12 cellular contexts compared by ENCODE assay signal in the genomic region with DNA sequence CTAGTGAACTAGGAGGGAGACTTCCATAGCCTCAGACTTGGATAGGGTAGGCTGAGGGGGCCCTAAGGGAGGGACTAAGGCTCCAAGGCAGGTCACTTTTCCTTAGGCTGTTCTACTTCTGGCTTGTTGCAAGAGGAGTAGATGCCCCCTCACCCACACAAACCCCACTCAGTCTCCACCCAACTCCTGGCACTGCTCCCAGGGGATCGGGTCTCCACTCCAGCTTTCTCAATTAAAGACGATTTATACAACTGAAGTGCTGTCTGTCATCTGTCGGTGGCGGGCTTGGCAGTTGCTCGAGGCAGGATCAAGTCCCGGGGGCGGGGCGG. TPM values are rescaled to one million over a fixed set of nuclear protein-coding genes. Genes with fewer than 3 reads are reported as not detected.
DNase-seq lines count a peak whose midpoint lies in the region; ATAC-seq and TF ChIP-seq lines count a peak whose summit lies in the region.
"Had no signal": no experiment of that assay in that cellular context is flagged by ENCODE, and none has a peak within 500 bp of the region (broad histone marks: within the 10 kb centered on the region; RNA-seq: fewer than 3 reads in every experiment).

No MANE protein-coding gene starts in this region.

- H3K36me3 Mint-ChIP-seq in CD4-positive, alpha-beta memory T cell: peaks cover 0 to 13% of the 10 kb centered on the region in 2 donors
- peaks cover 5% of the 10 kb centered on the region for H3K36me3 Mint-ChIP-seq in nephron (ENCODE audit: low read depth)

- H3K27ac ChIP-seq in CD4-positive, alpha-beta memory T cell (ENCODE audit: low read depth, low read length): no peak overlapping the region
- H3K27ac ChIP-seq in body of pancreas: peak overlapping the region; percentile 33 to 75 (median 51)

- H3K27ac Mint-ChIP-seq in CD4-positive, alpha-beta memory T cell: no peak overlapping the region
- peak overlapping the region; percentile 66 to 86 (median 85) for H3K27ac Mint-ChIP-seq in nephron
- H3K27ac Mint-ChIP-seq: activated CD4-positive, alpha-beta memory T cell treated with anti-CD3 and anti-CD28 coated beads for 36 hours had no signal

- no peaks in the 10 kb centered on the region for H3K36me3 ChIP-seq in CD4-positive, alpha-beta memory T cell (ENCODE audit: insufficient read depth, low read length)
- H3K36me3 ChIP-seq in body of pancreas (replicated peaks in 1 of 2; ENCODE audit: insufficient read depth in 1 of 2, low read depth in 2 of 2): no peaks in the 10 kb centered on the region

- no peak overlapping the region for H3K4me3 ChIP-seq in CD4-positive, alpha-beta memory T cell (ENCODE audit: low read length in 2 of 2)
- no peak overlapping the region for H3K4me3 ChIP-seq in body of pancreas

- no peaks in the 10 kb centered on the region for H3K9me3 ChIP-seq in CD4-positive, alpha-beta memory T cell (ENCODE audit: control insufficient read depth in 1 of 2, low read length in 2 of 2)
- no peaks in the 10 kb centered on the region for H3K9me3 ChIP-seq in body of pancreas

- H3K27me3 Mint-ChIP-seq in CD4-positive, alpha-beta memory T cell: peaks cover 39 to 58% of the 10 kb centered on the region in 2 donors
- peaks cover 4% of the 10 kb centered on the region for H3K27me3 Mint-ChIP-seq in nephron (ENCODE audit: low read depth)

- CTCF ChIA-PET in CD4-positive, alpha-beta memory T cell (lab: Charles Lee; ENCODE audit: partially characterized antibody): interaction anchor here (1.0 to 1.5 kb wide), 3 partner anchors 9 to 70 kb away, joined by 3 to 6 read pairs (median 4); a partner anchor contains a TSS

- DNase-seq in CD4-positive, alpha-beta memory T cell: peak in 1 of 5 donors; percentile 16
- DNase-seq in NCI-H1105 treated with DMSO at 0.1 percent for 48 hours (lab: John Stamatoyannopoulos, UW) (peak; percentile 94), body of pancreas (no peak), kidney glomerular epithelial cell (lab: John Stamatoyannopoulos, UW) (no peak)

- H3K4me1 ChIP-seq in CD4-positive, alpha-beta memory T cell (ENCODE audit: insufficient read depth, low read length): peaks cover 34% of the 10 kb centered on the region
- H3K4me1 ChIP-seq in body of pancreas: peaks cover 25% of the 10 kb centered on the region

- H3K4me1 Mint-ChIP-seq in CD4-positive, alpha-beta memory T cell: peaks cover 12 to 42% (median 28%) of the 10 kb centered on the region in 4 donors
- peaks cover 69% of the 10 kb centered on the region for H3K4me1 Mint-ChIP-seq in nephron

- TF ChIP-seq POLR2A in body of pancreas (IDR thresholded peaks at IDR 0.05): no peak

- H3K27me3 ChIP-seq in CD4-positive, alpha-beta memory T cell (ENCODE audit: insufficient read depth, low read length): peaks cover 48% of the 10 kb centered on the region
- H3K27me3 ChIP-seq in body of pancreas: no peaks in the 10 kb centered on the region

- WGBS in body of pancreas, 2 donors: 2 to 6% methylated on average over 2 to 8 of the region's 8 CpGs

- ATAC-seq in body of pancreas: no peak
- ATAC-seq in esophagus mucosa: no peak
- no peak for ATAC-seq in HG02610 (IDR thresholded peaks at IDR 0.05; ENCODE audit: unreplicated experiment)
- no peak for ATAC-seq in HG02571 (IDR thresholded peaks at IDR 0.05; ENCODE audit: unreplicated experiment)

- peaks cover 0 to 2% (median 0%) of the 10 kb centered on the region in 8 donors for H3K9me3 Mint-ChIP-seq in CD4-positive, alpha-beta memory T cell
- no peaks in the 10 kb centered on the region for H3K9me3 Mint-ChIP-seq in nephron
- H3K9me3 Mint-ChIP-seq: activated CD4-positive, alpha-beta memory T cell treated with anti-CD3 and anti-CD28 coated beads for 36 hours had no signal

- no peak for TF ChIP-seq CTCF in body of pancreas (IDR thresholded peaks at IDR 0.05)
- TF ChIP-seq CTCF in nephron (IDR thresholded peaks at IDR 0.05; ENCODE audit: unreplicated experiment in 3 of 3): no peak

- H3K4me3 Mint-ChIP-seq in CD4-positive, alpha-beta memory T cell: peak overlapping the region in 5 of 8 donors; percentile 40 to 57 (median 49)
- peak overlapping the region; percentile 82 to 94 (median 86) for H3K4me3 Mint-ChIP-seq in nephron

- intact Hi-C loops in CD4-positive, alpha-beta memory T cell (cut with micrococcal nuclease): no loop called here
- intact Hi-C loops in body of pancreas (cut with DNase I): loop anchor here (5.0 kb wide), 1 partner anchor 43 kb away; no protein-coding TSS in a partner anchor

- POLR2A ChIA-PET in CD4-positive, alpha-beta memory T cell (lab: Charles Lee; ENCODE audit: partially characterized antibody): interaction anchor here (0.9 to 4.4 kb wide), 8 partner anchors 8 to 139 kb away, joined by 3 to 46 read pairs (median 16); a partner anchor contains a TSS

RNA-seq across cellular contexts. Expression of a gene that starts 0.2 kb away (rescaled TPM):
- total RNA-seq in CD4-positive, alpha-beta memory T cell: 1 to 10 TPM; 9.1 to 9.5 TPM
- polyA plus RNA-seq in CD4-positive, alpha-beta memory T cell: 10 to 100 TPM; 24.1 to 29.2 TPM
- 1 to 10 TPM; 2.6 to 8.8 TPM for total RNA-seq in body of pancreas
- total RNA-seq in esophagus mucosa: 4.9 TPM

RNA-seq across cellular contexts. Expression of a gene that starts 5.3 kb away (rescaled TPM):
- total RNA-seq in CD4-positive, alpha-beta memory T cell: 1 to 10 TPM; 2.7 to 3.3 TPM
- polyA plus RNA-seq in CD4-positive, alpha-beta memory T cell: under 1 TPM in 1 of 2 donors, not detected in 1; 0.14 TPM
- total RNA-seq in body of pancreas (1 to 10 TPM in 1 of 2 donors, not detected in 1; 2.1 TPM), esophagus mucosa (8.6 TPM)

RNA-seq across cellular contexts. Expression of a gene that starts 9.4 kb away (rescaled TPM):
- 10 to 100 TPM; 20.8 to 21.8 TPM for total RNA-seq in CD4-positive, alpha-beta memory T cell
- polyA plus RNA-seq in CD4-positive, alpha-beta memory T cell: 10 to 100 TPM; 14.6 to 29.2 TPM
- total RNA-seq in body of pancreas (1 to 10 TPM; 3.6 to 9.6 TPM), esophagus mucosa (8.2 TPM)

RNA-seq across cellular contexts. Expression of a gene that starts 16.0 kb away (rescaled TPM):
- total RNA-seq in CD4-positive, alpha-beta memory T cell: not detected
- polyA plus RNA-seq in CD4-positive, alpha-beta memory T cell: not detected
- total RNA-seq in body of pancreas (not detected), esophagus mucosa (not detected)
- total RNA-seq: activated CD4-positive, alpha-beta memory T cell treated with anti-CD3 and anti-CD28 coated beads for 36 hours; K562; kidney; ureter had no signal
- polyA plus RNA-seq: K562 had no signal

RNA-seq across cellular contexts. Expression of a gene that starts 19.2 kb away (rescaled TPM):
- total RNA-seq in CD4-positive, alpha-beta memory T cell: not detected
- polyA plus RNA-seq in CD4-positive, alpha-beta memory T cell: not detected
- total RNA-seq in body of pancreas (not detected), esophagus mucosa (not detected)
- total RNA-seq: activated CD4-positive, alpha-beta memory T cell treated with anti-CD3 and anti-CD28 coated beads for 36 hours; K562; kidney; ureter had no signal
- polyA plus RNA-seq: K562 had no signal

Comparison
In these comparisons a context has a peak if more than half of its experiments do, and no peak if none do; other contexts are left out.
1. H3K27ac Mint-ChIP-seq: peak in nephron (3 of 3); none in CD4-positive, alpha-beta memory T cell (0 of 7).